Comparison of ENCODE assay signal across 10 cellular contexts in the genomic region with DNA sequence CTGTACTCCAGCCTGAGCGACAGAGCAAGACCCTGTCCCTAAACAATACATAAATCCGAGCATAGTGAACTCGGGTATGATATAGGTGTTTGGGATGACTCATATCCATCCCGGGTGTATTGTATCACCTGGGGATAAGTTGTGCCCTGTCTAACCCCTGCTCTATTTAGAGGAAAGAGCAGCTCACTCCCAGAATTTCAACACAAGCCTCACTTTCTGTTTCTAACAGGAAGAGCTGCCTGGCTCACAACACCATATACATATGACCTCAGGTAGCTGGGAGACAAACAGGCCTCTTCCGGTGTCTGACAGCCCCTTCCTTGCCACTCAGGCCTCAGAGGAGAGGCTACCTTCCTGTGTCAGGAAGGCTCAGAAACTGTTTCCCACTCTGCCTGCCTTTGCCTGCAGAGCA. TPM values are rescaled to one million over a fixed set of nuclear protein-coding genes. Genes with fewer than 3 reads are reported as not detected.
DNase-seq lines count a peak whose midpoint lies in the region; ATAC-seq and TF ChIP-seq lines count a peak whose summit lies in the region.
"Had no signal": no experiment of that assay in that cellular context is flagged by ENCODE, and none has a peak within 500 bp of the region (broad histone marks: within the 10 kb centered on the region; RNA-seq: fewer than 3 reads in every experiment).

No MANE protein-coding gene starts in this region.

- peaks cover 6% of the 10 kb centered on the region for H3K36me3 Mint-ChIP-seq in T-helper 17 cell (ENCODE audit: low read depth)

- no peak for TF ChIP-seq CTCF in GM12864 (IDR thresholded peaks at IDR 0.05; ENCODE audit: low read depth, low read length, missing control alignments)
- TF ChIP-seq CTCF in epithelial cell of esophagus (IDR thresholded peaks at IDR 0.05; ENCODE audit: insufficient read depth, low read depth, low read length, missing control alignments): no peak
- TF ChIP-seq CTCF in smooth muscle cell (IDR thresholded peaks at IDR 0.05; ENCODE audit: borderline replicate concordance, insufficient read depth, poor library complexity, severe bottlenecking): no peak

- no peaks in the 10 kb centered on the region for H3K9me3 ChIP-seq in T-helper 17 cell (ENCODE audit: control insufficient read depth, low read length, poor library complexity, severe bottlenecking)
- no peaks in the 10 kb centered on the region for H3K9me3 ChIP-seq in smooth muscle cell (replicated peaks; ENCODE audit: low read depth)

- peak overlapping the region; percentile 43 for H3K4me2 ChIP-seq in smooth muscle cell
- H3K4me2 ChIP-seq: KMS-11 had no signal

- H3K4me1 ChIP-seq in smooth muscle cell (ENCODE audit: low read depth): peaks cover 40% of the 10 kb centered on the region

- H3K4me3 ChIP-seq in GM12864 (ENCODE audit: low read depth, low read length) (no peak overlapping the region), epithelial cell of esophagus (ENCODE audit: low read length) (no peak overlapping the region), smooth muscle cell (no peak overlapping the region)

- H3K36me3 ChIP-seq in smooth muscle cell (ENCODE audit: low read depth): no peaks in the 10 kb centered on the region

- no peaks in the 10 kb centered on the region for H3K27me3 ChIP-seq in smooth muscle cell (ENCODE audit: low read depth)

- WGBS in smooth muscle cell (ENCODE audit: low lambda C conversion rate): 71% methylated on average over 5 of the region's 5 CpGs

- no peaks in the 10 kb centered on the region for H3K27me3 Mint-ChIP-seq in T-helper 17 cell

- H3K27ac ChIP-seq in smooth muscle cell (ENCODE audit: low read depth): peak overlapping the region; percentile 75
- H3K27ac ChIP-seq: KMS-11 had no signal

- peak; percentile 39 for DNase-seq in GM12864 (ENCODE audit: low read depth)
- DNase-seq in T-helper 17 cell: no peak
- DNase-seq in epithelial cell of esophagus (ENCODE audit: low read depth): peak; percentile 99
- DNase-seq in smooth muscle cell (lab: John Stamatoyannopoulos, UW; ENCODE audit: unreplicated experiment): no peak
- no peak for DNase-seq in NCI-H510A treated with DMSO at 0.1 percent for 48 hours (lab: John Stamatoyannopoulos, UW)
- DNase-seq in cerebellum (ENCODE audit: low spot score): no peak
- DNase-seq in inferior parietal cortex (ENCODE audit: extremely low spot score): no peak

- H2AFZ ChIP-seq in smooth muscle cell (ENCODE audit: low read depth): no peak overlapping the region

- peak overlapping the region; percentile 58 for H3K4me3 Mint-ChIP-seq in T-helper 17 cell

- H3K9ac ChIP-seq in smooth muscle cell (ENCODE audit: low read depth): peak overlapping the region; percentile 42
- H3K9ac ChIP-seq: KMS-11 had no signal

- no peaks in the 10 kb centered on the region for H3K79me2 ChIP-seq in smooth muscle cell (ENCODE audit: low read depth)

- H3F3A ChIP-seq in smooth muscle cell (ENCODE audit: low read depth): peaks cover 23% of the 10 kb centered on the region

- H4K20me1 ChIP-seq in smooth muscle cell (ENCODE audit: low read depth): no peaks in the 10 kb centered on the region

- H3K27ac Mint-ChIP-seq in T-helper 17 cell: peak overlapping the region; percentile 90

- peaks cover 14% of the 10 kb centered on the region for H3K4me1 Mint-ChIP-seq in T-helper 17 cell

- ATAC-seq in HG02759 (IDR thresholded peaks at IDR 0.05; ENCODE audit: unreplicated experiment) (peak; percentile 59), T-helper 17 cell (peak; percentile 92)

RNA-seq across cellular contexts. Expression of a gene that starts 9.9 kb away (rescaled TPM):
- total RNA-seq in T-helper 17 cell: 10 to 100 TPM; 19.2 to 21.9 TPM
- 15.2 and 24.9 TPM in 2 replicates for total RNA-seq in smooth muscle cell
- polyA plus RNA-seq in smooth muscle cell: 8.7 and 17.1 TPM in 2 replicates
- total RNA-seq in cerebellum: 16.8 TPM

RNA-seq across cellular contexts. Expression of a gene that starts 47.0 kb away (rescaled TPM):
- total RNA-seq in T-helper 17 cell (100 to 1,000 TPM; 517 to 546 TPM), smooth muscle cell (264 and 274 TPM in 2 replicates), cerebellum (387 TPM)
- polyA plus RNA-seq in smooth muscle cell: 165 and 182 TPM in 2 replicates

RNA-seq across cellular contexts. Expression of a gene that starts 52.1 kb away (rescaled TPM):
- 10 to 100 TPM; 21.3 to 24.4 TPM for total RNA-seq in T-helper 17 cell
- total RNA-seq in smooth muscle cell: 24.5 and 26.6 TPM in 2 replicates
- polyA plus RNA-seq in smooth muscle cell: 22.2 and 26.2 TPM in 2 replicates
- total RNA-seq in cerebellum: 17.9 TPM

RNA-seq across cellular contexts. Expression of a gene that starts 57.2 kb away (rescaled TPM):
- not detected for total RNA-seq in T-helper 17 cell
- 0.18 and 0.81 TPM in 2 replicates for total RNA-seq in smooth muscle cell
- 1.0 and 2.4 TPM in 2 replicates for polyA plus RNA-seq in smooth muscle cell
- 1.4 TPM for total RNA-seq in cerebellum
- total RNA-seq: mononuclear cell had no signal

RNA-seq across cellular contexts. Expression of a gene that starts 57.3 kb away (rescaled TPM):
- 10 to 100 TPM; 25.9 to 27.7 TPM for total RNA-seq in T-helper 17 cell
- 29.0 and 52.2 TPM in 2 replicates for total RNA-seq in smooth muscle cell
- 138 and 141 TPM in 2 replicates for polyA plus RNA-seq in smooth muscle cell
- 29.1 TPM for total RNA-seq in cerebellum

Comparison
In these comparisons a context has a peak if more than half of its experiments do, and no peak if none do; other contexts are left out.
1. DNase-seq: peak in GM12864 (single experiment) and epithelial cell of esophagus (single experiment); none in T-helper 17 cell (0 of 3), smooth muscle cell (single experiment), NCI-H510A treated with DMSO at 0.1 percent for 48 hours (single experiment), cerebellum (single experiment) and inferior parietal cortex (single experiment).